Comparison of ENCODE assay signal across 8 cellular contexts in the genomic region with DNA sequence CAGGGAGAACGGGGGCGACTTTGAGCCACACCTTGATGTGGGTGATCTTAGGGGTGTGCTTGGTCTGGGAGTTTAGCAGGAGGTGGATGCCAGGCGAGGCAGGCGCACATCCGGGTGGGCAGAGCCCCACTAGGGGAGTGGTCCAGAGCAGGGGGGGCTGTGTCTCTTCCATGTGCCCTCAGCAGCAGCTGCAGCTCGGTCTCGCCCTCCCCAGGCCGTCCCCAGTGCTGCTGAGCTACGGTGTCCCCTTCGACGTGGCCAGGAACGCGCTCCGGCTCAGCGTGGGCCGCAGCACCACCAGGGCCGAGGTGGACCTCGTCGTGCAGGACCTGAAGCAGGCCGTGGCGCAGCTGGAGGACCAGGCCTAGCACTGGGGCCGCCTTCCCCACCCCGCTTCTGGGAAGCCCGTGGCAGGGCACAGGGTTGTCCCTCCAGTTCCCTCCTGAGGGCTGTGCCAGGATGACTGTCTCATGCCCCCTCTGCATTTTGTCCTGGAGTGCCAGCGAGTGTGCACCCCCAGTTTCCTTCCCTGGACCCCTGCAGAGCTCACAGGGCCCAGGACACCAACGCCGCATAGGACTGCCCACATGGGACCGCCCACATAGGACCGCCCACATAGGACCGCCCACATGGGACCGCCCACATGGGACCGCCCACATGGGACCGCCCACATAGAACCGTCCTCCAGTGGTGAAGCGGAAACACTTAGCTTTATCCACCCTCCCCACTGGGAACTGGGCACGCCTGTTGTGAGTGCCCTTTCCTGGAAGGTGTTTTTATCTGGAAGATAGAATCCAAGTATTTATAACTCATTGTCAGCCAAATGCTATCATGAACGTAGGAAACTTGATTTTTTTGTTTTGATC. TPM values are rescaled to one million over a fixed set of nuclear protein-coding genes. Genes with fewer than 3 reads are reported as not detected.
DNase-seq lines count a peak whose midpoint lies in the region; ATAC-seq lines count a peak whose summit lies in the region.

No MANE protein-coding gene starts in this region.

- H3F3A ChIP-seq in GM23248 (ENCODE audit: insufficient read depth), result no peaks in the 10 kb centered on the region

- H2AFZ ChIP-seq in GM23248, result no peak overlapping the region

- no peaks in the 10 kb centered on the region for H3K79me2 ChIP-seq in GM23248 (ENCODE audit: insufficient read depth)

- no peak overlapping the region for H3K9ac ChIP-seq in GM23248

- ATAC-seq in left lobe of liver, result peak; percentile 92

- 78 to 79% methylated on average over 35 to 37 of the region's 37 CpGs for WGBS in GM23248 (ENCODE audit: low coverage in 1 of 2, low lambda C conversion rate in 2 of 2, missing lambda C conversion rate in 2 of 2), 2 experiments

- DNase-seq in activated effector memory CD4-positive, alpha-beta T cell treated with anti-CD3 and anti-CD28 coated beads, Interleukin-2, amount 50 U/mL, for 16 hours, result peak; percentile 70
- DNase-seq in activated effector memory CD4-positive, alpha-beta T cell treated with Interleukin-2 at 50 U/mL for 16 hours, result no peak
- DNase-seq in GM23248, result peak; percentile 73
- DNase-seq in NCI-H460 (ENCODE audit: extremely low read depth, low read depth), result peak; percentile 94
- DNase-seq in astrocyte of the hippocampus (ENCODE audit: low read depth, low spot score), result peak; percentile 28
- DNase-seq in left lobe of liver (ENCODE audit: low spot score), result peak; percentile 72
- DNase-seq in retina, result no peak
- DNase-seq in NCI-H1694 treated with DMSO at 0.1 percent for 48 hours (lab: John Stamatoyannopoulos, UW), result no peak

- no peak overlapping the region for H3K27ac ChIP-seq in GM23248

- no peaks in the 10 kb centered on the region for H3K4me1 ChIP-seq in GM23248 (ENCODE audit: insufficient read depth)

- in situ Hi-C loops in GM23248 (cut with MboI), result no loop called here

- H3K4me3 ChIP-seq in GM23248, result no peak overlapping the region

- no peak overlapping the region for H3K4me2 ChIP-seq in GM23248 (ENCODE audit: unreplicated experiment)

- no peaks in the 10 kb centered on the region for H4K20me1 ChIP-seq in GM23248 (ENCODE audit: insufficient read depth)

- H3K9me3 ChIP-seq in GM23248 (ENCODE audit: low read depth), result no peaks in the 10 kb centered on the region

- H3K27me3 ChIP-seq in GM23248 (replicated peaks; ENCODE audit: insufficient read depth), result no peaks in the 10 kb centered on the region

- H3K9me2 ChIP-seq in GM23248 (ENCODE audit: insufficient read depth), result no peaks in the 10 kb centered on the region

- no peaks in the 10 kb centered on the region for H3K36me3 ChIP-seq in GM23248 (ENCODE audit: low read depth)

RNA-seq across cellular contexts. Expression of a gene that starts 1.9 kb away (rescaled TPM):
- total RNA-seq in GM23248 (2014; rRNA removed; shearing (Covaris generic)), result 1.4 and 1.5 TPM in 2 replicates
- polyA plus RNA-seq in GM23248 (2016; fragmentation: Nextera tagmentation; extraction: Ambion mirVana), result 0.19 and 0.60 TPM in 2 replicates
- 0.20 and 0.35 TPM in 2 replicates for total RNA-seq in NCI-H460 (2014; rRNA removed; shearing (Covaris generic))
- polyA plus RNA-seq in NCI-H460 (2014; cell fraction: nucleus; rRNA removed), result 4.2 and 4.6 TPM in 2 replicates
- total RNA-seq in left lobe of liver, result 1.7 TPM

RNA-seq across cellular contexts. Expression of a gene that starts 37.4 kb away (rescaled TPM):
- 12.5 and 14.8 TPM in 2 replicates for total RNA-seq in GM23248 (2014; rRNA removed; shearing (Covaris generic))
- polyA plus RNA-seq in GM23248 (2016; fragmentation: Nextera tagmentation; extraction: Ambion mirVana), result 7.4 and 10.3 TPM in 2 replicates
- total RNA-seq in NCI-H460 (2014; rRNA removed; shearing (Covaris generic)), result 36.0 and 40.1 TPM in 2 replicates
- 85.0 and 87.7 TPM in 2 replicates for polyA plus RNA-seq in NCI-H460 (2014; cell fraction: nucleus; rRNA removed)
- total RNA-seq in left lobe of liver, result 40.6 TPM

RNA-seq across cellular contexts. Expression of a gene that starts 40.2 kb away (rescaled TPM):
- total RNA-seq in GM23248 (2014; rRNA removed; shearing (Covaris generic)), result 0.11 TPM in 1 of 2 replicates, not detected in the other
- polyA plus RNA-seq in GM23248 (2016; fragmentation: Nextera tagmentation; extraction: Ambion mirVana), result 0.05 TPM in 1 of 2 replicates, not detected in the other
- total RNA-seq in NCI-H460 (2014; rRNA removed; shearing (Covaris generic)), result 0.05 TPM in 1 of 2 replicates, not detected in the other
- polyA plus RNA-seq in NCI-H460 (2014; cell fraction: nucleus; rRNA removed), result 0.13 and 0.47 TPM in 2 replicates
- total RNA-seq in left lobe of liver, result 0.10 TPM

Comparison
In these comparisons a context has a peak if more than half of its experiments do, and no peak if none do; other contexts are left out.
1. DNase-seq: peak in activated effector memory CD4-positive, alpha-beta T cell treated with anti-CD3 and anti-CD28 coated beads, Interleukin-2, amount 50 U/mL, for 16 hours (single experiment), GM23248 (single experiment), NCI-H460 (single experiment), astrocyte of the hippocampus (single experiment) and left lobe of liver (single experiment); none in activated effector memory CD4-positive, alpha-beta T cell treated with Interleukin-2 at 50 U/mL for 16 hours (single experiment), retina (single experiment) and NCI-H1694 treated with DMSO at 0.1 percent for 48 hours (single experiment).